In genomic region chr13:100510208-100510997, GRCh38 we compare ENCODE assay signal across 19 cellular contexts.
A peak's percentile ranks its signal among the peaks of the same experiment; 100 is the strongest.
DNase-seq lines count a peak whose midpoint lies in the region; TF ChIP-seq lines count a peak whose summit lies in the region.
"Had no signal": no experiment of that assay in that cellular context is flagged by ENCODE, and none has a peak within 500 bp of the region (broad histone marks: within the 10 kb centered on the region; RNA-seq: fewer than 3 reads in every experiment).

No MANE protein-coding gene starts in this region.

- no peak overlapping the region for H3K56ac ChIP-seq in mesendoderm (ENCODE audit: low read length)

- H3K9ac ChIP-seq in SK-N-SH (no peak overlapping the region), mesendoderm (ENCODE audit: low read length) (no peak overlapping the region)

- H2AK5ac ChIP-seq in mesendoderm (ENCODE audit: low read length), result no peak overlapping the region

- H3K4me3 ChIP-seq in SK-N-SH (ENCODE audit: low read depth in 2 of 2, low read length in 1 of 2), result no peak overlapping the region
- H3K4me3 ChIP-seq in mesendoderm (ENCODE audit: low read length), result no peak overlapping the region
- H3K4me3 ChIP-seq: heart right ventricle, thoracic aorta had no signal

- no peaks in the 10 kb centered on the region for H3F3A ChIP-seq in SK-N-SH (replicated peaks; ENCODE audit: insufficient read depth)

- peak; percentile 26 for DNase-seq in NCI-H2227 (lab: John Stamatoyannopoulos, UW; ENCODE audit: unreplicated experiment)
- DNase-seq in NCI-H2227 treated with DMSO at 0.1 percent for 48 hours (lab: John Stamatoyannopoulos, UW), result no peak
- DNase-seq in NCI-H2081 (lab: John Stamatoyannopoulos, UW), result peak; percentile 58 to 85
- peak; percentile 77 for DNase-seq in SK-N-SH
- peak; percentile 77 for DNase-seq in mesendoderm
- DNase-seq in NOMO-1 (lab: John Stamatoyannopoulos, UW; ENCODE audit: unreplicated experiment in 2 of 2), result no peak
- no peak for DNase-seq in NCI-H2171 treated with DMSO at 0.1 percent for 48 hours (lab: John Stamatoyannopoulos, UW)
- DNase-seq in stimulated activated CD8-positive, alpha-beta memory T cell treated with anti-CD3 and anti-CD28 coated beads, Interleukin-4, amount 100 ng/mL, for 48 hours, result no peak
- DNase-seq: activated CD4-positive, CD25-positive, alpha-beta regulatory T cell; activated CD8-positive, alpha-beta T cell treated with anti-CD3 and anti-CD28 coated beads, Interleukin-2, amount 10 ng/mL, durations not matched to agents 7 days and 5 days; activated T-cell treated with anti-CD3 and anti-CD28 coated beads, Interleukin-2, amount 50 U/mL, for 4 hours; BE2C; Caco-2; effector memory CD8-positive, alpha-beta T cell; heart right ventricle; Karpas-422; nephron progenitor cell; NK-92 treated with Interleukin-12 subunit alpha and Interleukin-12 subunit beta, amount 100 ng/mL, for 24 hours had no signal

- TF ChIP-seq EP300 in SK-N-SH (IDR thresholded peaks at IDR 0.05; ENCODE audit: borderline replicate concordance in 1 of 2, low read depth in 1 of 2, low read length in 1 of 2), result peak in 1 of 2 experiments; percentile 71; a peak in 1 of 4 replicates

- H3K4me2 ChIP-seq in SK-N-SH, result no peak overlapping the region
- no peak overlapping the region for H3K4me2 ChIP-seq in mesendoderm (ENCODE audit: low read length)

- H3K4me1 ChIP-seq in SK-N-SH (ENCODE audit: control insufficient read depth in 1 of 2, insufficient read depth in 2 of 2, low read depth in 1 of 2, low read length in 1 of 2) (peaks cover 10 to 17% of the 10 kb centered on the region in 2 experiments; a peak in 3 of 4 replicates), mesendoderm (ENCODE audit: control insufficient read depth, low read depth, low read length) (peaks cover 4% of the 10 kb centered on the region)
- H3K4me1 ChIP-seq: BE2C, Caco-2 had no signal

- no peaks in the 10 kb centered on the region for H3K9me2 ChIP-seq in SK-N-SH

- H3K4ac ChIP-seq in mesendoderm (ENCODE audit: low read depth, low read length), result no peak overlapping the region

- H3K27me3 ChIP-seq in SK-N-SH (ENCODE audit: insufficient read depth) (no peaks in the 10 kb centered on the region), mesendoderm (ENCODE audit: insufficient read depth, low read length, poor library complexity) (peaks cover 2% of the 10 kb centered on the region)
- H3K27me3 ChIP-seq: BE2C, heart right ventricle had no signal

- no peak overlapping the region for H4K8ac ChIP-seq in mesendoderm (ENCODE audit: low read depth, low read length)

- H4K20me1 ChIP-seq in SK-N-SH (ENCODE audit: insufficient read depth), result no peaks in the 10 kb centered on the region

- no peak overlapping the region for H2AFZ ChIP-seq in SK-N-SH (ENCODE audit: low read depth)

- no peak for TF ChIP-seq CTCF in SK-N-SH (IDR thresholded peaks at IDR 0.05)

- no peak overlapping the region for H3K18ac ChIP-seq in mesendoderm (ENCODE audit: low read length)

- POLR2A ChIA-PET in SK-N-SH (lab: Yijun Ruan, JAX), result interaction anchor here (1.0 kb wide), 1 partner anchor 15 kb away, joined by 3 read pairs; no protein-coding TSS in a partner anchor

- no peak overlapping the region for H2BK15ac ChIP-seq in mesendoderm (replicated peaks; ENCODE audit: low read depth)

- H3K36me3 ChIP-seq in SK-N-SH (replicated peaks in 1 of 2; ENCODE audit: control insufficient read depth in 1 of 2, insufficient read depth in 2 of 2, low read length in 1 of 2) (no peaks in the 10 kb centered on the region), mesendoderm (ENCODE audit: control insufficient read depth, insufficient read depth, low read length) (no peaks in the 10 kb centered on the region)
- H3K36me3 ChIP-seq: BE2C, thoracic aorta had no signal

- H4K5ac ChIP-seq in mesendoderm (ENCODE audit: low read length), result no peak overlapping the region

- no peak overlapping the region for H2BK120ac ChIP-seq in mesendoderm (ENCODE audit: low read depth, low read length)

- 76% methylated on average over 8 of the region's 11 CpGs for WGBS in SK-N-SH (ENCODE audit: low lambda C conversion rate)
- WGBS in mesendoderm (ENCODE audit: extremely low coverage, insufficient coverage, low lambda C conversion rate), result no CpG with 5 or more reads among the region's 11 CpGs

- H3K79me2 ChIP-seq in SK-N-SH (ENCODE audit: insufficient read depth), result no peaks in the 10 kb centered on the region
- H3K79me2 ChIP-seq in mesendoderm (ENCODE audit: control insufficient read depth, insufficient read depth, low read length), result no peaks in the 10 kb centered on the region

- no peak overlapping the region for H2BK5ac ChIP-seq in mesendoderm (ENCODE audit: low read length)

- TF ChIP-seq RAD21 in SK-N-SH (IDR thresholded peaks at IDR 0.05; ENCODE audit: low read length), result no peak

- no peak overlapping the region for H3K23ac ChIP-seq in mesendoderm (ENCODE audit: low read length)

- CTCF ChIA-PET in SK-N-SH (lab: Yijun Ruan, JAX), result interaction anchor here (0.5 to 9.2 kb wide), 9 partner anchors 9 to 1067 kb away, joined by 3 to 107 read pairs (median 5); no protein-coding TSS in a partner anchor

- H3K27ac ChIP-seq in SK-N-SH (ENCODE audit: low read depth in 2 of 2, low read length in 1 of 2) (peak overlapping the region in 1 of 2 experiments; percentile 47; a peak in 2 of 4 replicates), mesendoderm (ENCODE audit: low read depth, low read length) (no peak overlapping the region)
- H3K27ac ChIP-seq: heart right ventricle, thoracic aorta had no signal

- no peaks in the 10 kb centered on the region for H3K79me1 ChIP-seq in mesendoderm (ENCODE audit: low read length)

- H3K9me3 ChIP-seq in SK-N-SH, result no peaks in the 10 kb centered on the region
- H3K9me3 ChIP-seq: BE2C, Caco-2, heart right ventricle, thoracic aorta had no signal

TF ChIP-seq in SK-N-SH, 30 proteins besides CTCF, POLR2A, EP300 and RAD21:
- TF ChIP-seq TCF12 (IDR thresholded peaks at IDR 0.05) (0 out of 2 replicates have a peak, but pooled peaks have one; percentile 24), TEAD4 (IDR thresholded peaks at IDR 0.05; ENCODE audit: borderline replicate concordance, insufficient read depth) (no peak), RCOR1 (IDR thresholded peaks at IDR 0.05; ENCODE audit: low read length) (peak; percentile 85), FOXJ3 (CRISPR knock-in tag; IDR thresholded peaks at IDR 0.05) (0 out of 2 replicates have a peak, but pooled peaks have one; percentile 68), GATA2 (CRISPR knock-in tag; IDR thresholded peaks at IDR 0.05) (peak; percentile 94), USF1 (IDR thresholded peaks at IDR 0.05; ENCODE audit: borderline replicate concordance, low read depth) (no peak), CHD2 (IDR thresholded peaks at IDR 0.05; ENCODE audit: low read length, partially characterized antibody) (peak; percentile 43), MXI1 (IDR thresholded peaks at IDR 0.05; ENCODE audit: low read depth, low read length) (peak; percentile 24; the same call in 1 of the 2 replicates)

Comparison
In these comparisons a context has a peak if more than half of its experiments do, and no peak if none do; other contexts are left out.
1. DNase-seq: peak in NCI-H2227 (single experiment), NCI-H2081 (2 of 2), SK-N-SH (single experiment) and mesendoderm (single experiment); none in NCI-H2227 treated with DMSO at 0.1 percent for 48 hours (single experiment), NOMO-1 (0 of 2), NCI-H2171 treated with DMSO at 0.1 percent for 48 hours (single experiment) and stimulated activated CD8-positive, alpha-beta memory T cell treated with anti-CD3 and anti-CD28 coated beads, Interleukin-4, amount 100 ng/mL, for 48 hours (single experiment).